Comparison of ENCODE assay signal across 19 cellular contexts in the genomic region with DNA sequence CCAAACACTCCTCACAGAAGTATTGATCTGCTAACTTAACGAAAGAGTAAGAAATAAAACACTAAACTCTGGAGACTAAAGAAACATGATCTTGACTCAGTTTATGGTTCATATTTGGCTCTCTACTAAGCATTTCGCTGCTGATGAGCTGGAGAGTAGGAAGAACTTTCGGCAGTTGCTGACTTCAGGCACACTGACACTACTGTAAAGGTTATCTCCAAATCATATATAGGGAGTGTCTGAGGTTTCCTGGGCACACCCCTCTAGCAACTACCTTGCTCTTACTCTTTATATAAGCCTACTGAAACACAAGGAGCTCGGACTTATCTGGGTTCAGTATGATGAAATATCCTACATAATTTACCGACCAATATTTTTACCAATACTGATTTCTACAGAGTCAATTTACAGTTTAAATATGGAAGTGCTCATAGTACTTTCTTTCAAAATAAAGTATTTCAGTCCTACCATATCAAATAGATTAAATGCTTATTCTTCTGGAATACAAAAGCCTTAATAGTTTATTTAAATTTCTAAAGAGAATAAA.
"Had no signal": no experiment of that assay in that cellular context is flagged by ENCODE, and none has a peak within 500 bp of the region (broad histone marks: within the 10 kb centered on the region; RNA-seq: fewer than 3 reads in every experiment).

No MANE protein-coding gene starts in this region.

- H3K27ac ChIP-seq: epithelial cell of prostate, esophagus muscularis mucosa, gastrocnemius medialis, left ventricle myocardium inferior, lower lobe of right lung, psoas muscle, right lobe of liver, suprapubic skin, thyroid gland, upper lobe of left lung, uterus had no signal

- H3K4me1 ChIP-seq: esophagus muscularis mucosa, lower lobe of right lung, right lobe of liver, suprapubic skin, thyroid gland, upper lobe of left lung, uterus had no signal

- H3K9me3 ChIP-seq: esophagus muscularis mucosa, gastrocnemius medialis, left ventricle myocardium inferior, lower lobe of right lung, psoas muscle, right lobe of liver, suprapubic skin, thyroid gland, upper lobe of left lung, uterus had no signal

- DNase-seq: effector memory CD8-positive, alpha-beta T cell; gastrocnemius medialis; left ventricle myocardium inferior; lower lobe of right lung; midbrain; naive thymus-derived CD4-positive, alpha-beta T cell; nephron progenitor cell; psoas muscle; retina; right lobe of liver; stimulated activated CD4-positive, alpha-beta T cell treated with anti-CD3 and anti-CD28 coated beads, Interleukin-4, amount 100 ng/mL, for 1 hour; stimulated activated CD8-positive, alpha-beta memory T cell treated with anti-CD3 and anti-CD28 coated beads, Interleukin-4, amount 100 ng/mL, for 48 hours; stimulated activated naive CD8-positive, alpha-beta T cell treated with anti-CD3 and anti-CD28 coated beads, Interleukin-15, Interleukin-2, amounts not matched to agents 100 U/mL and 50 U/mL, for 24 hours; thyroid gland; upper lobe of left lung; uterus had no signal

- H3K27me3 ChIP-seq: esophagus muscularis mucosa, gastrocnemius medialis, right lobe of liver, suprapubic skin, thyroid gland, upper lobe of left lung, uterus had no signal

- H3K4me3 ChIP-seq: esophagus muscularis mucosa, gastrocnemius medialis, left ventricle myocardium inferior, lower lobe of right lung, psoas muscle, right lobe of liver, suprapubic skin, thyroid gland, upper lobe of left lung, uterus had no signal

- H3K36me3 ChIP-seq: gastrocnemius medialis, right lobe of liver, upper lobe of left lung, uterus had no signal
